In genomic region chr3:188295876-188296275, GRCh38 we compare ENCODE assay signal across 8 cellular contexts.
A peak's percentile ranks its signal among the peaks of the same experiment; 100 is the strongest.
DNase-seq lines count a peak whose midpoint lies in the region; ATAC-seq and TF ChIP-seq lines count a peak whose summit lies in the region.
"Had no signal": no experiment of that assay in that cellular context is flagged by ENCODE, and none has a peak within 500 bp of the region (broad histone marks: within the 10 kb centered on the region; RNA-seq: fewer than 3 reads in every experiment).

No MANE protein-coding gene starts in this region.

- no peaks in the 10 kb centered on the region for H3K79me2 ChIP-seq in OCI-LY7 (ENCODE audit: insufficient read depth, low read depth, low read length)

- H3K4me3 Mint-ChIP-seq in memory B cell, result no peak overlapping the region

- no TSS peak for BruUV-seq in OCI-LY7 (replicated peaks; lab: Mats Ljungman, UMichigan)

- no peaks in the 10 kb centered on the region for H3K27me3 Mint-ChIP-seq in memory B cell

- no peaks in the 10 kb centered on the region for H3K27me3 ChIP-seq in body of pancreas
- no peaks in the 10 kb centered on the region for H3K27me3 ChIP-seq in stomach smooth muscle (ENCODE audit: control insufficient read depth in 1 of 2, insufficient read depth in 2 of 2, low read length in 2 of 2)

- H3K9me3 ChIP-seq in OCI-LY7 (ENCODE audit: low read length) (no peaks in the 10 kb centered on the region), body of pancreas (no peaks in the 10 kb centered on the region), stomach smooth muscle (ENCODE audit: control insufficient read depth in 2 of 2, low read length in 2 of 2) (no peaks in the 10 kb centered on the region)

- H3K9me3 Mint-ChIP-seq in memory B cell, result no peaks in the 10 kb centered on the region

- peak overlapping the region; percentile 1 for H3K27ac Mint-ChIP-seq in memory B cell

- H2AFZ ChIP-seq in OCI-LY7 (ENCODE audit: low read length), result no peak overlapping the region

- peak overlapping the region in 1 of 2 donors; percentile 49 for H3K9ac ChIP-seq in stomach smooth muscle (ENCODE audit: low read length in 2 of 2)

- H3K4me3 ChIP-seq in OCI-LY7 (ENCODE audit: low read depth, low read length, poor library complexity, severe bottlenecking), result no peak overlapping the region
- no peak overlapping the region for H3K4me3 ChIP-seq in body of pancreas
- no peak overlapping the region for H3K4me3 ChIP-seq in stomach smooth muscle (ENCODE audit: low read length in 2 of 2)

- intact Hi-C loops in OCI-LY7 (cut with micrococcal nuclease; ENCODE audit: unreplicated experiment) (no loop called here), body of pancreas (cut with DNase I) (no loop called here)

- peak overlapping the region; percentile 61 for H3K4me2 ChIP-seq in OCI-LY7 (ENCODE audit: low read length)

- H4K20me1 ChIP-seq in OCI-LY7 (ENCODE audit: insufficient read depth, low read length), result no peaks in the 10 kb centered on the region

- POLR2A ChIA-PET in OCI-LY7 (lab: Charles Lee), result interaction anchor here (0.6 to 1.5 kb wide), 6 partner anchors 9 to 54 kb away, joined by 3 to 4 read pairs (median 3); no protein-coding TSS in a partner anchor

- H3K4me1 Mint-ChIP-seq in memory B cell, result peaks cover 47% of the 10 kb centered on the region

- 95 to 100% methylated on average over 3 of the region's 3 CpGs for WGBS in body of pancreas, 2 donors

- ATAC-seq in body of pancreas, result no peak
- no peak for ATAC-seq in memory B cell (ENCODE audit: low read depth)
- no peak for ATAC-seq in GM18873 (IDR thresholded peaks at IDR 0.05; ENCODE audit: low FRiP score, unreplicated experiment)

- peaks cover 8% of the 10 kb centered on the region for H3K36me3 Mint-ChIP-seq in memory B cell

- no peak for TF ChIP-seq POLR2A in body of pancreas (IDR thresholded peaks at IDR 0.05)

- DNase-seq in OCI-LY7 (ENCODE audit: low spot score) (no peak), body of pancreas (no peak), memory B cell (ENCODE audit: low spot score in 2 of 2) (no peak), iPS-NIHi7 (ENCODE audit: extremely low spot score) (no peak), KG1 (lab: John Stamatoyannopoulos, UW) (no peak)
- DNase-seq: activated gamma-delta T cell treated with Interleukin-2 at 50 U/mL for 16 hours had no signal

- no peaks in the 10 kb centered on the region for H3K9me2 ChIP-seq in OCI-LY7 (ENCODE audit: insufficient read depth, low read length)

- H3K4me1 ChIP-seq in OCI-LY7 (ENCODE audit: insufficient read depth, low read length, poor library complexity, severe bottlenecking) (peaks cover 38% of the 10 kb centered on the region), body of pancreas (peaks cover 61% of the 10 kb centered on the region), stomach smooth muscle (ENCODE audit: control insufficient read depth, insufficient read depth, low read length) (peaks cover 51% of the 10 kb centered on the region)

- TF ChIP-seq CTCF in OCI-LY7 (conservative IDR thresholded peaks at IDR 0.05; ENCODE audit: low read length) (no peak), body of pancreas (IDR thresholded peaks at IDR 0.05) (no peak)

- no peak overlapping the region for H3K27ac ChIP-seq in OCI-LY7 (ENCODE audit: low read depth, low read length, poor library complexity, severe bottlenecking)
- H3K27ac ChIP-seq in body of pancreas, result peak overlapping the region; percentile 64 to 92 (median 86)
- H3K27ac ChIP-seq in stomach smooth muscle (ENCODE audit: low read length), result peak overlapping the region; percentile 85

- H3K36me3 ChIP-seq in OCI-LY7 (ENCODE audit: insufficient read depth, low read length) (0 out of 2 replicates have a peak, but pooled peaks cover 6% of the 10 kb centered on the region), body of pancreas (replicated peaks in 1 of 2; ENCODE audit: insufficient read depth in 1 of 2, low read depth in 2 of 2) (no peaks in the 10 kb centered on the region), stomach smooth muscle (ENCODE audit: control insufficient read depth in 2 of 2, insufficient read depth in 2 of 2, low read length in 2 of 2) (peaks cover 0 to 2% of the 10 kb centered on the region in 2 donors)

- CTCF ChIA-PET in OCI-LY7 (lab: Charles Lee; ENCODE audit: unreplicated experiment), result no interaction called here
